ENCODE assay signal across 8 cellular contexts in the genomic region with DNA sequence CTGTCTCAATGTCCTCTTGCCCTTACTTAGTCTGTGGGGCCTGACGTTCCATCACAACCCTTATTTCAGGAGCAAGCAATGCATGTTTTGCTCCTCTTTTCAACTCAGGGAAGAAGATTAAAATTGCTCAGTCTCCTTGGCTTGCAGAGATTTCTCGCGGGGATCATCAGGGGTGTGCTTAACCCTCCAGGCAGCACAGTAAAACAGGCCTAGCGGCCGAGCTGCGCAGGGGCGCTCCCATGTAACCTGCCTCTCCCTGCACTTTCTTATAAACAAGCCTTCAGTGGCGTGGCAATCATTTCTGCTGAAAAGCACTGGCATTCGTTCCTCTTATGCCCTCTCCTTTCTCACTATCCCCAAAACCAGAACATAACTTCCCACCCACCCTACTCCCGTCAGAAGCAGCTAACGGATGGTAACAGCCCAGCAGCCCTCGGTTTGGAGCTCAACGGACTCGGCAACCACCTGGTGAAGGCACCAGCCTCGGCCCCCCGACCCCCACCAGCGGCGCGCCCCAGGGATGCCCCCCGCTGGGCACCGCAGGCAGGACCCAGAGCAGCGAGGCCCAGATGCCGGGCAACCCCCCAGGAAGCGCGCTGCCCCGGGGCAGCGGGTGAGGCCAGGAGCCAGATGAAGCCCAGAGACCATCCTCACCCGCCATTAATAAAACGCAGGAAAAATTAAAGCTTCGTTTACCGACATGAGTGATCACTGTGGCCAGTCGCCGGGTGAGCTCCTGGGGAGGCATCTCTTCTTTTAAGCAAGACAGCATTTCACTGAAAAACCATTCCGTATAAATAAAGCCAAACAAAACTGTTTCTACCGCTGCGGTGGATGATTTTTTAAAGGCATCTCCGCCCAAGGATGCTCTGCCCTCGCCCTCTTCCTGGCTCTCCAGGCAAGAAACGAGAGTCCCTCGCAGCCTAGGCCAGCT. TPM values are rescaled to one million over a fixed set of nuclear protein-coding genes. Genes with fewer than 3 reads are reported as not detected.
DNase-seq lines count a peak whose midpoint lies in the region; ATAC-seq lines count a peak whose summit lies in the region.

No MANE protein-coding gene starts in this region.

- H3K36me3 ChIP-seq in stomach smooth muscle (ENCODE audit: control insufficient read depth in 2 of 2, insufficient read depth in 2 of 2, low read length in 2 of 2), result no peaks in the 10 kb centered on the region

- ATAC-seq in stimulated activated naive CD8-positive, alpha-beta T cell treated with anti-CD3 and anti-CD28 coated beads, Interleukin-15, Interleukin-2, amounts not matched to agents 100 U/mL and 50 U/mL, for 24 hours, result no peak
- ATAC-seq in activated T-helper 17 cell treated with anti-CD3 and anti-CD28 coated beads, Interleukin-2, amount 50 U/mL, for 72 hours (replicated peaks), result peak; percentile 14
- no peak for ATAC-seq in HG03442 (IDR thresholded peaks at IDR 0.05; ENCODE audit: unreplicated experiment)

- peak overlapping the region; percentile 86 for H3K4me3 Mint-ChIP-seq in stimulated activated naive CD8-positive, alpha-beta T cell treated with anti-CD3 and anti-CD28 coated beads, Interleukin-15, Interleukin-2, amounts not matched to agents 100 ng/mL and 50 ng/mL, for 24 hours
- H3K4me3 Mint-ChIP-seq in activated T-helper 17 cell treated with anti-CD3 and anti-CD28 coated beads, Interleukin-2, amount 50 U/mL, for 72 hours, result peak overlapping the region; percentile 88
- H3K4me3 Mint-ChIP-seq in immature natural killer cell, result peak overlapping the region; percentile 73 to 86 (median 80)

- H3K4me1 Mint-ChIP-seq in stimulated activated naive CD8-positive, alpha-beta T cell treated with anti-CD3 and anti-CD28 coated beads, Interleukin-15, Interleukin-2, amounts not matched to agents 100 ng/mL and 50 ng/mL, for 24 hours (ENCODE audit: low read depth), result peaks cover 44% of the 10 kb centered on the region
- peaks cover 46% of the 10 kb centered on the region for H3K4me1 Mint-ChIP-seq in activated T-helper 17 cell treated with anti-CD3 and anti-CD28 coated beads, Interleukin-2, amount 50 U/mL, for 72 hours
- H3K4me1 Mint-ChIP-seq in immature natural killer cell, result peaks cover 9 to 17% of the 10 kb centered on the region in 2 donors

- no peak overlapping the region for H3K27ac ChIP-seq in stomach smooth muscle (ENCODE audit: low read length)

- H3K27me3 Mint-ChIP-seq in stimulated activated naive CD8-positive, alpha-beta T cell treated with anti-CD3 and anti-CD28 coated beads, Interleukin-15, Interleukin-2, amounts not matched to agents 100 ng/mL and 50 ng/mL, for 24 hours, result peaks cover 17% of the 10 kb centered on the region
- H3K27me3 Mint-ChIP-seq in activated T-helper 17 cell treated with anti-CD3 and anti-CD28 coated beads, Interleukin-2, amount 50 U/mL, for 72 hours, result no peaks in the 10 kb centered on the region
- peaks cover 3 to 10% (median 4%) of the 10 kb centered on the region in 3 donors for H3K27me3 Mint-ChIP-seq in immature natural killer cell (ENCODE audit: low read depth in 3 of 3)

- H3K4me3 ChIP-seq in stomach smooth muscle (ENCODE audit: low read length in 2 of 2), result peak overlapping the region; percentile 75 to 78

- H3K9me3 ChIP-seq in stomach smooth muscle (ENCODE audit: control insufficient read depth in 2 of 2, low read length in 2 of 2), result no peaks in the 10 kb centered on the region

- no peaks in the 10 kb centered on the region for H3K36me3 Mint-ChIP-seq in stimulated activated naive CD8-positive, alpha-beta T cell treated with anti-CD3 and anti-CD28 coated beads, Interleukin-15, Interleukin-2, amounts not matched to agents 100 ng/mL and 50 ng/mL, for 24 hours (ENCODE audit: low read depth)
- no peaks in the 10 kb centered on the region for H3K36me3 Mint-ChIP-seq in activated T-helper 17 cell treated with anti-CD3 and anti-CD28 coated beads, Interleukin-2, amount 50 U/mL, for 72 hours (ENCODE audit: low read depth)
- no peaks in the 10 kb centered on the region for H3K36me3 Mint-ChIP-seq in immature natural killer cell

- H3K4me1 ChIP-seq in stomach smooth muscle (ENCODE audit: control insufficient read depth, insufficient read depth, low read length), result peaks cover 14% of the 10 kb centered on the region

- DNase-seq in stimulated activated naive CD8-positive, alpha-beta T cell treated with anti-CD3 and anti-CD28 coated beads, Interleukin-15, Interleukin-2, amounts not matched to agents 100 U/mL and 50 U/mL, for 24 hours, result no peak
- DNase-seq in immature natural killer cell (peak in 1 of 3 donors; percentile 9), AG08396 (ENCODE audit: low spot score) (no peak), AG20443 (ENCODE audit: low spot score) (no peak)

- H3K27me3 ChIP-seq in stomach smooth muscle (ENCODE audit: control insufficient read depth in 1 of 2, insufficient read depth in 2 of 2, low read length in 2 of 2), result peaks cover 21 to 32% of the 10 kb centered on the region in 2 donors

- peak overlapping the region in 1 of 2 donors; percentile 19 for H3K9ac ChIP-seq in stomach smooth muscle (ENCODE audit: low read length in 2 of 2)

- no peaks in the 10 kb centered on the region for H3K9me3 Mint-ChIP-seq in stimulated activated naive CD8-positive, alpha-beta T cell treated with anti-CD3 and anti-CD28 coated beads, Interleukin-15, Interleukin-2, amounts not matched to agents 100 ng/mL and 50 ng/mL, for 24 hours
- H3K9me3 Mint-ChIP-seq in activated T-helper 17 cell treated with anti-CD3 and anti-CD28 coated beads, Interleukin-2, amount 50 U/mL, for 72 hours, result no peaks in the 10 kb centered on the region
- H3K9me3 Mint-ChIP-seq in immature natural killer cell, result no peaks in the 10 kb centered on the region

- no peak overlapping the region for H3K27ac Mint-ChIP-seq in stimulated activated naive CD8-positive, alpha-beta T cell treated with anti-CD3 and anti-CD28 coated beads, Interleukin-15, Interleukin-2, amounts not matched to agents 100 ng/mL and 50 ng/mL, for 24 hours
- peak overlapping the region; percentile 58 for H3K27ac Mint-ChIP-seq in activated T-helper 17 cell treated with anti-CD3 and anti-CD28 coated beads, Interleukin-2, amount 50 U/mL, for 72 hours
- peak overlapping the region in 1 of 6 donors; percentile 19 for H3K27ac Mint-ChIP-seq in immature natural killer cell

RNA-seq across cellular contexts. Expression of gene MCF2L2, which starts 0.9 kb away (rescaled TPM):
- total RNA-seq in activated T-helper 17 cell treated with anti-CD3 and anti-CD28 coated beads, Interleukin-2, amount 50 U/mL, for 72 hours, result 1 to 10 TPM; 9.0 to 10.0 TPM
- polyA plus RNA-seq in immature natural killer cell, result under 1 TPM in 2 of 3 donors, not detected in 1; 0.06 to 0.21 TPM
